In the genomic region with DNA sequence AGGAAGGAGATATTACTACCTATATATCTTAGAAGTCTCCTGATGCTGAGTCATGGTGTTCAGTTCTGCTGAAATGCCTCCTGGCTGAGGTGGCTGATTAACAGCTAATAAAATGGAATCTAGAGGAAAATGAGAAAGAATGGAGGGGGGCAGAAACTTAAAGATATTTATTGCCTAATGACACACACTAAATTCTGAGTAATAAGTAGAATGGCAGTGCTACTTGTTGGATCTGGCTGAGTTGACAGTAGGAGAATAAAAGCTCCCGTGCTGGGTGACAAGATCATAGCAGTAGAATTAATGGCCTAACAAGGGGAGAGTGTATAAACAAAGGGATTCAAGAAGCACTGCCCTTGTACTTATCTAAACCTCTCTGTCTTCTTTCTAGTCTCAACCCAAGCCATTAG, we compare ENCODE assay signal across 17 cellular contexts.
A peak's percentile ranks its signal among the peaks of the same experiment; 100 is the strongest.
DNase-seq lines count a peak whose midpoint lies in the region; ATAC-seq, FAIRE-seq and TF ChIP-seq lines count a peak whose summit lies in the region.
"Had no signal": no experiment of that assay in that cellular context is flagged by ENCODE, and none has a peak within 500 bp of the region (broad histone marks: within the 10 kb centered on the region; RNA-seq: fewer than 3 reads in every experiment).

No MANE protein-coding gene starts in this region.

- H3K4me1 Mint-ChIP-seq in MCF 10A (ENCODE audit: insufficient read depth, unreplicated experiment), result peaks cover 14% of the 10 kb centered on the region
- H3K4me1 Mint-ChIP-seq: activated CD4-positive, alpha-beta T cell treated with anti-CD3 and anti-CD28 coated beads, Interleukin-2, amount 10 ng/mL, durations not matched to agents 7 days and 5 days; activated naive CD4-positive, alpha-beta T cell treated with anti-CD3 and anti-CD28 coated beads, Interleukin-2, amount 10 ng/mL, durations not matched to agents 7 days and 5 days; CD4-positive, CD25-positive, alpha-beta regulatory T cell; stimulated activated naive CD8-positive, alpha-beta T cell treated with anti-CD3 and anti-CD28 coated beads, Interleukin-15, amount 100 ng/mL, for 72 hours had no signal

- TF ChIP-seq CTCF in MCF 10A (IDR thresholded peaks at IDR 0.05; ENCODE audit: unreplicated experiment) (no peak), breast epithelium (IDR thresholded peaks at IDR 0.05) (no peak), foreskin keratinocyte (conservative IDR thresholded peaks at IDR 0.05) (no peak)

- no TSS peak for BruUV-seq in MCF 10A (replicated peaks; lab: Mats Ljungman, UMichigan)

- TF ChIP-seq POLR2A in breast epithelium (IDR thresholded peaks at IDR 0.05), result no peak

- H3K27ac Mint-ChIP-seq in MCF 10A (ENCODE audit: low read depth, unreplicated experiment), result peak overlapping the region; percentile 71
- H3K27ac Mint-ChIP-seq: activated CD4-positive, alpha-beta T cell treated with anti-CD3 and anti-CD28 coated beads, Interleukin-2, amount 10 ng/mL, durations not matched to agents 7 days and 5 days; activated naive CD4-positive, alpha-beta T cell treated with anti-CD3 and anti-CD28 coated beads, Interleukin-2, amount 10 ng/mL, durations not matched to agents 7 days and 5 days; CD4-positive, CD25-positive, alpha-beta regulatory T cell; stimulated activated naive CD8-positive, alpha-beta T cell treated with anti-CD3 and anti-CD28 coated beads, Interleukin-15, amount 100 ng/mL, for 72 hours had no signal

- FAIRE-seq in urothelium cell line (lab: Jason Lieb, UNC), result no peak

- no peaks in the 10 kb centered on the region for H3K36me3 ChIP-seq in breast epithelium
- H3K36me3 ChIP-seq: heart left ventricle, uterus had no signal

- no peaks in the 10 kb centered on the region for H3K9me3 Mint-ChIP-seq in MCF 10A (ENCODE audit: unreplicated experiment)
- H3K9me3 Mint-ChIP-seq: activated CD4-positive, alpha-beta T cell treated with anti-CD3 and anti-CD28 coated beads, Interleukin-2, amount 10 ng/mL, durations not matched to agents 7 days and 5 days; activated naive CD4-positive, alpha-beta T cell treated with anti-CD3 and anti-CD28 coated beads, Interleukin-2, amount 10 ng/mL, durations not matched to agents 7 days and 5 days; stimulated activated naive CD8-positive, alpha-beta T cell treated with anti-CD3 and anti-CD28 coated beads, Interleukin-15, amount 100 ng/mL, for 72 hours had no signal

- no peaks in the 10 kb centered on the region for H3K4me1 ChIP-seq in breast epithelium
- H3K4me1 ChIP-seq in foreskin keratinocyte, result peaks cover 36% of the 10 kb centered on the region
- H3K4me1 ChIP-seq: heart left ventricle, uterus had no signal

- no peak overlapping the region for H3K4me3 Mint-ChIP-seq in MCF 10A (ENCODE audit: unreplicated experiment)
- H3K4me3 Mint-ChIP-seq: activated CD4-positive, alpha-beta T cell treated with anti-CD3 and anti-CD28 coated beads, Interleukin-2, amount 10 ng/mL, durations not matched to agents 7 days and 5 days; activated naive CD4-positive, alpha-beta T cell treated with anti-CD3 and anti-CD28 coated beads, Interleukin-2, amount 10 ng/mL, durations not matched to agents 7 days and 5 days; CD4-positive, CD25-positive, alpha-beta regulatory T cell; stimulated activated naive CD8-positive, alpha-beta T cell treated with anti-CD3 and anti-CD28 coated beads, Interleukin-15, amount 100 ng/mL, for 72 hours had no signal

- H3K27ac ChIP-seq in breast epithelium, result no peak overlapping the region
- peak overlapping the region; percentile 67 for H3K27ac ChIP-seq in foreskin keratinocyte
- H3K27ac ChIP-seq: heart left ventricle, uterus had no signal

- H3K27me3 Mint-ChIP-seq in MCF 10A (ENCODE audit: insufficient read depth, unreplicated experiment), result no peaks in the 10 kb centered on the region
- H3K27me3 Mint-ChIP-seq: activated CD4-positive, alpha-beta T cell treated with anti-CD3 and anti-CD28 coated beads, Interleukin-2, amount 10 ng/mL, durations not matched to agents 7 days and 5 days; activated naive CD4-positive, alpha-beta T cell treated with anti-CD3 and anti-CD28 coated beads, Interleukin-2, amount 10 ng/mL, durations not matched to agents 7 days and 5 days; CD4-positive, CD25-positive, alpha-beta regulatory T cell; stimulated activated naive CD8-positive, alpha-beta T cell treated with anti-CD3 and anti-CD28 coated beads, Interleukin-15, amount 100 ng/mL, for 72 hours had no signal

- DNase-seq in MCF 10A (ENCODE audit: unreplicated experiment) (peak; percentile 9), breast epithelium (ENCODE audit: low spot score in 2 of 2) (no peak), T1000 (lab: John Stamatoyannopoulos, UW) (peak; percentile 24), foreskin keratinocyte (peak; percentile 82 to 89), urothelium cell line (ENCODE audit: low spot score) (peak; percentile 18)
- DNase-seq in activated CD4-positive, alpha-beta T cell treated with anti-CD3 and anti-CD28 coated beads, Interleukin-2, amount 50 U/mL, for 4 hours, result no peak
- DNase-seq in stimulated activated naive CD4-positive, alpha-beta T cell treated with Interleukin-2 at 50 U/mL for 16 hours (lab: John Stamatoyannopoulos, UW), result no peak
- DNase-seq: activated CD4-positive, alpha-beta T cell treated with anti-CD3 and anti-CD28 coated beads, Interleukin-2, amount 10 ng/mL, durations not matched to agents 7 days and 5 days; activated naive CD4-positive, alpha-beta T cell treated with anti-CD3 and anti-CD28 coated beads, Interleukin-2, amount 10 ng/mL, durations not matched to agents 7 days and 5 days; CD4-positive, CD25-positive, alpha-beta regulatory T cell; dermis blood vessel endothelial cell; heart left ventricle; IMR-90; NCI-H2029; stimulated activated naive CD8-positive, alpha-beta T cell treated with anti-CD3 and anti-CD28 coated beads, Interleukin-15, amount 100 ng/mL, for 72 hours; uterus had no signal

- CTCF ChIA-PET in MCF 10A (lab: Yijun Ruan, JAX), result no interaction called here

- H3K27me3 ChIP-seq in breast epithelium (no peaks in the 10 kb centered on the region), foreskin keratinocyte (no peaks in the 10 kb centered on the region)
- H3K27me3 ChIP-seq: uterus had no signal

- no peak overlapping the region for H3K4me3 ChIP-seq in breast epithelium
- H3K4me3 ChIP-seq: heart left ventricle, uterus had no signal

- intact Hi-C loops in MCF 10A (cut with micrococcal nuclease), result no loop called here
- intact Hi-C loops in breast epithelium (cut with DNase I; ENCODE audit: low total_unique reads), result no loop called here

- ATAC-seq in foreskin keratinocyte (peak; percentile 98), HG03025 (IDR thresholded peaks at IDR 0.05; ENCODE audit: low FRiP score, unreplicated experiment) (no peak)
- ATAC-seq: heart left ventricle; stimulated activated naive CD8-positive, alpha-beta T cell treated with anti-CD3 and anti-CD28 coated beads, Interleukin-15, amount 100 ng/mL, for 72 hours had no signal

- no peaks in the 10 kb centered on the region for H3K36me3 Mint-ChIP-seq in MCF 10A (ENCODE audit: insufficient read depth, unreplicated experiment)
- H3K36me3 Mint-ChIP-seq: activated naive CD4-positive, alpha-beta T cell treated with anti-CD3 and anti-CD28 coated beads, Interleukin-2, amount 10 ng/mL, durations not matched to agents 7 days and 5 days; CD4-positive, CD25-positive, alpha-beta regulatory T cell had no signal

- no peaks in the 10 kb centered on the region for H3K9me3 ChIP-seq in breast epithelium
- H3K9me3 ChIP-seq: heart left ventricle, uterus had no signal

- POLR2A ChIA-PET in MCF 10A (lab: Yijun Ruan, JAX), result no interaction called here

Comparison
In these comparisons a context has a peak if more than half of its experiments do, and no peak if none do; other contexts are left out.
1. DNase-seq: peak in MCF 10A (single experiment), T1000 (single experiment), foreskin keratinocyte (2 of 2) and urothelium cell line (single experiment); none in breast epithelium (0 of 2), activated CD4-positive, alpha-beta T cell treated with anti-CD3 and anti-CD28 coated beads, Interleukin-2, amount 50 U/mL, for 4 hours (0 of 2) and stimulated activated naive CD4-positive, alpha-beta T cell treated with Interleukin-2 at 50 U/mL for 16 hours (single experiment).